12 cellular contexts compared by ENCODE assay signal in the genomic region with DNA sequence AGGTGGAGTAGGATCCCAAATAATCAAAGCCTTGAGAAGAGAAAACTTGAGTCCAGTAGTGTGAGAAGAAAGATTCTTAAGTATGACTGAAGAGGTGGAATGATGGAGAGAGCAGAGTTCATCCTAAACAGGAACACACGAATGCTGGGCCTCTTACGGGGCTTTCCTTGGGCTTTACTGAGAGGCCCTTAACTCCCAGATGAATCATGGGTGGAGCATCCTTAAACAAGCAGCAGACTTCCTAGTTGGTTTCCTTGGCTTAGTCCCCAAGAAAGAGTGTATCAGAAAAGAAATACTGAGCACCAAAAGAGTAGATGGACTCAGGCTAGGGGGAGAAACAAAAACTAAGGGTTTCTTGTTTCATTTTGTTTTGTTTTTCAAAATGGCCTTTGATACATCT.
DNase-seq lines count a peak whose midpoint lies in the region; ATAC-seq, FAIRE-seq and TF ChIP-seq lines count a peak whose summit lies in the region.
"Had no signal": no experiment of that assay in that cellular context is flagged by ENCODE, and none has a peak within 500 bp of the region (broad histone marks: within the 10 kb centered on the region; RNA-seq: fewer than 3 reads in every experiment).

No MANE protein-coding gene starts in this region.

- H3K27me3 Mint-ChIP-seq in Calu3 (ENCODE audit: unreplicated experiment): no peaks in the 10 kb centered on the region
- H3K27me3 Mint-ChIP-seq: CD8-positive, alpha-beta memory T cell had no signal

- in situ Hi-C loops in astrocyte of the spinal cord (cut with HindIII; ENCODE audit: low sequenced_read_pairs): no loop called here

- TF ChIP-seq CTCF in Calu3 (IDR thresholded peaks at IDR 0.05; ENCODE audit: unreplicated experiment) (no peak), astrocyte of the spinal cord (IDR thresholded peaks at IDR 0.05; ENCODE audit: low read depth, low read length) (no peak), gastroesophageal sphincter (IDR thresholded peaks at IDR 0.05) (no peak), sigmoid colon (IDR thresholded peaks at IDR 0.05) (no peak)

- no peaks in the 10 kb centered on the region for H3K9me3 Mint-ChIP-seq in Calu3 (ENCODE audit: low read depth, unreplicated experiment)
- H3K9me3 Mint-ChIP-seq: CD8-positive, alpha-beta memory T cell; GM23338 had no signal

- H3K9me3 ChIP-seq in gastroesophageal sphincter (no peaks in the 10 kb centered on the region), sigmoid colon (no peaks in the 10 kb centered on the region)
- H3K9me3 ChIP-seq: neutrophil had no signal

- no peak overlapping the region for H3K4me3 ChIP-seq in astrocyte of the spinal cord (ENCODE audit: low read depth, low read length)
- no peak overlapping the region for H3K4me3 ChIP-seq in gastroesophageal sphincter
- no peak overlapping the region for H3K4me3 ChIP-seq in sigmoid colon
- H3K4me3 ChIP-seq in H7 (ENCODE audit: insufficient read depth, low read depth, low read length): no peak overlapping the region
- H3K4me3 ChIP-seq: GM23338 had no signal

- TF ChIP-seq POLR2A in gastroesophageal sphincter (IDR thresholded peaks at IDR 0.05): no peak
- TF ChIP-seq POLR2A in sigmoid colon (IDR thresholded peaks at IDR 0.05): no peak

- no peak for TF ChIP-seq EP300 in gastroesophageal sphincter (IDR thresholded peaks at IDR 0.05)
- no peak for TF ChIP-seq EP300 in sigmoid colon (IDR thresholded peaks at IDR 0.05)

- DNase-seq in Calu3 (no peak), astrocyte of the spinal cord (ENCODE audit: low read depth, low spot score) (peak; percentile 91), sigmoid colon (no peak), NCI-H2196 treated with DMSO at 0.1 percent for 48 hours (lab: John Stamatoyannopoulos, UW; ENCODE audit: unreplicated experiment) (no peak), NCI-H187 treated with DMSO at 0.1 percent for 48 hours (lab: John Stamatoyannopoulos, UW) (no peak), H7 (no peak), frontal cortex (ENCODE audit: low spot score in 2 of 2) (no peak)
- DNase-seq: CD8-positive, alpha-beta memory T cell; NCI-H774 had no signal

- WGBS in gastroesophageal sphincter (ENCODE audit: low coverage in 1 of 2), 2 donors: 0 to 10% methylated on average over 2 of the region's 2 CpGs
- 64 to 71% methylated on average over 2 of the region's 2 CpGs for WGBS in sigmoid colon, 2 donors

- intact Hi-C loops in Calu3 (cut with micrococcal nuclease; ENCODE audit: unreplicated experiment): loop anchor here (5.0 kb wide), 1 partner anchor 205 kb away; no protein-coding TSS in a partner anchor
- intact Hi-C loops in sigmoid colon (cut with DNase I): loop anchor here (5.0 kb wide), 1 partner anchor 120 kb away; no protein-coding TSS in a partner anchor

- H3K4me3 Mint-ChIP-seq in Calu3 (ENCODE audit: low read depth, unreplicated experiment): no peak overlapping the region
- H3K4me3 Mint-ChIP-seq: CD8-positive, alpha-beta memory T cell; GM23338 had no signal

- peak overlapping the region; percentile 8 for H3K27ac Mint-ChIP-seq in Calu3 (ENCODE audit: unreplicated experiment)
- H3K27ac Mint-ChIP-seq: GM23338 had no signal

- H3K27ac ChIP-seq in gastroesophageal sphincter: peak overlapping the region; percentile 85 to 97 (median 88)
- peak overlapping the region; percentile 78 to 89 (median 84) for H3K27ac ChIP-seq in sigmoid colon
- H3K27ac ChIP-seq: neutrophil had no signal

- peaks cover 0 to 25% of the 10 kb centered on the region in 2 donors for H3K36me3 ChIP-seq in gastroesophageal sphincter
- H3K36me3 ChIP-seq in sigmoid colon: peaks cover 0 to 24% (median 13%) of the 10 kb centered on the region in 4 donors
- H3K36me3 ChIP-seq in H7 (replicated peaks; ENCODE audit: control insufficient read depth, insufficient read depth, low read length): no peaks in the 10 kb centered on the region
- H3K36me3 ChIP-seq: neutrophil had no signal

- no peak for ATAC-seq in gastroesophageal sphincter
- ATAC-seq: GM23338 had no signal

- no peaks in the 10 kb centered on the region for H3K27me3 ChIP-seq in gastroesophageal sphincter
- no peaks in the 10 kb centered on the region for H3K27me3 ChIP-seq in sigmoid colon
- H3K27me3 ChIP-seq in H7 (ENCODE audit: control insufficient read depth, insufficient read depth, low read length): no peaks in the 10 kb centered on the region
- H3K27me3 ChIP-seq: neutrophil had no signal

- peaks cover 8% of the 10 kb centered on the region for H3K4me1 Mint-ChIP-seq in Calu3 (ENCODE audit: low read depth, unreplicated experiment)
- H3K4me1 Mint-ChIP-seq: CD8-positive, alpha-beta memory T cell had no signal

- no peak for FAIRE-seq in frontal cortex (lab: Jason Lieb, UNC)

- BruUV-seq in Calu3 (replicated peaks; lab: Mats Ljungman, UMichigan): no TSS peak

- H3K4me1 ChIP-seq in gastroesophageal sphincter (peaks cover 22 to 89% (median 38%) of the 10 kb centered on the region in 3 donors), sigmoid colon (peaks cover 0 to 80% (median 69%) of the 10 kb centered on the region in 4 donors)

- H3K36me3 Mint-ChIP-seq in Calu3 (ENCODE audit: insufficient read depth, unreplicated experiment): peaks cover 8% of the 10 kb centered on the region

- CTCF ChIA-PET in Calu3 (lab: Charles Lee): no interaction called here
